In genomic region chr19:38707512-38708114, GRCh38 we compare ENCODE assay signal across 1 cellular context.
TF ChIP-seq lines count a peak whose summit lies in the region.

No MANE protein-coding gene starts in this region.

TF ChIP-seq in H1, 55 proteins besides CTCF, POLR2A, EP300 and RAD21 (continued from another document):
- TF ChIP-seq CHD7 (IDR thresholded peaks at IDR 0.05; ENCODE audit: insufficient replicate concordance, low read length): no peak
- no peak for TF ChIP-seq EZH2 (IDR thresholded peaks at IDR 0.05; ENCODE audit: low read depth, low read length, severe bottlenecking)
- no peak for TF ChIP-seq ATF2 (IDR thresholded peaks at IDR 0.05; ENCODE audit: low read length)
